15 cellular contexts compared by ENCODE assay signal in the genomic region with DNA sequence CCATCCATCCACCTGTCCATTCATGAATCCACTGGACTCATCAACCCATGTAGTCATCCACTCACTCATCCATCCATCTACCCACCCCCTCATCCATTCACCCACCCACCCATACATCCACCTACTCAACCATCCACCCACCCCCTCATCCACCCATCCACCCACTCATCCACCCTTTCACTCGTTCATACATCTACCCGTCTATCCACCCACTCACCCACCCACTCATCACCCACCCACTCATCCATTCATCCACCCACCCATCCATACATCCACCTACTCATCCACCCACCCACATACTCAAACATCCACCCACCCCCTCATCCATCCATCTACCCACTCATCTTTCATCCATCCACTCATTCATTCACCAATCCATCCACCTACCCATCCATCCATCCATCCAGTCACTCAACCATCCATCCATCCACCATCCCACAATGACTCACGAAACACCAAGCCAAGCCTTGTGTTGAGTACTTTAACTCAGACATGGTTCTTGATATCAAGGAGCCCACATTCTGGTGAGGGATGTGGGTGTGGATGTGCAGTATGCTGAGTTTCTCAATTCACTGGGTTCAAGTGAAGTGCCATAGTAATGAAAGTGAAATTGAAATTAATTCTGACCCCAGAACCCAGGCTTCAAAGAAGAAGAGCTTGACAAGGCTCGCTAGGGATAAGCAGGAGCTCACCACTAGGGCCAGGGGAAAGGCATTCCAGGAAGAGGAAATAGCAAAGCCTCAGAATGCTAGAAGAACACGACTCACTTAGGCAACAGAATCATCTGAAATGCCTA. TPM values are rescaled to one million over a fixed set of nuclear protein-coding genes. Genes with fewer than 3 reads are reported as not detected.
A peak's percentile ranks its signal among the peaks of the same experiment; 100 is the strongest.
DNase-seq lines count a peak whose midpoint lies in the region.
"Had no signal": no experiment of that assay in that cellular context is flagged by ENCODE, and none has a peak within 500 bp of the region (broad histone marks: within the 10 kb centered on the region; RNA-seq: fewer than 3 reads in every experiment).

No MANE protein-coding gene starts in this region.

- H3K36me3 Mint-ChIP-seq in activated T-helper 2 cell treated with anti-CD3 and anti-CD28 coated beads, Interferon-gamma antibody, Interleukin-2, Interleukin-4, amounts not matched to agents 10 μg/mL and 5 μg/mL and 100 μg/mL, durations not matched to agents 14 hours and 24 hours and 36 hours (ENCODE audit: low read depth): peaks cover 3% of the 10 kb centered on the region

- H3K27ac Mint-ChIP-seq in activated T-helper 2 cell treated with anti-CD3 and anti-CD28 coated beads, Interferon-gamma antibody, Interleukin-2, Interleukin-4, amounts not matched to agents 10 μg/mL and 5 μg/mL and 100 μg/mL, durations not matched to agents 14 hours and 24 hours and 36 hours: peak overlapping the region; percentile 62

- H3K4me1 Mint-ChIP-seq in activated T-helper 2 cell treated with anti-CD3 and anti-CD28 coated beads, Interferon-gamma antibody, Interleukin-2, Interleukin-4, amounts not matched to agents 10 μg/mL and 5 μg/mL and 100 μg/mL, durations not matched to agents 14 hours and 24 hours and 36 hours (ENCODE audit: low read depth): peaks cover 20% of the 10 kb centered on the region

- DNase-seq in activated CD8-positive, alpha-beta memory T cell treated with anti-CD3 and anti-CD28 coated beads for 24 hours: peak; percentile 49
- DNase-seq in activated CD8-positive, alpha-beta memory T cell treated with anti-CD3 and anti-CD28 coated beads, Interleukin-2, amount 50 U/mL, for 4 hours: no peak
- DNase-seq in MV-4-11 (lab: John Stamatoyannopoulos, UW) (peak; percentile 83), cerebellar nuclear complex (lab: John Stamatoyannopoulos, UW) (no peak), EL (no peak), HK-2 (ENCODE audit: unreplicated experiment) (no peak)
- DNase-seq in activated T-helper 2 cell treated with anti-CD3 and anti-CD28 coated beads, Interferon-gamma antibody, Interleukin-2, Interleukin-4, amounts not matched to agents 10 μg/mL and 5 μg/mL and 100 μg/mL, durations not matched to agents 14 hours and 24 hours and 36 hours (ENCODE audit: low spot score): no peak
- DNase-seq in stimulated activated CD8-positive, alpha-beta memory T cell treated with anti-CD3 and anti-CD28 coated beads, Interleukin-4, amount 100 ng/mL, for 48 hours: peak; percentile 18
- DNase-seq: activated CD4-positive, CD25-positive, alpha-beta regulatory T cell; amniotic stem cell; central memory CD4-positive, alpha-beta T cell; effector CD4-positive, alpha-beta T cell; heart left ventricle; naive B cell; posterior cingulate gyrus had no signal

- intact Hi-C loops in activated T-helper 2 cell treated with anti-CD3 and anti-CD28 coated beads, Interferon-gamma antibody, Interleukin-2, Interleukin-4, amounts not matched to agents 10 μg/mL and 5 μg/mL and 100 μg/mL, durations not matched to agents 14 hours and 24 hours and 36 hours (cut with micrococcal nuclease): no loop called here

- H3K4me3 Mint-ChIP-seq in activated T-helper 2 cell treated with anti-CD3 and anti-CD28 coated beads, Interferon-gamma antibody, Interleukin-2, Interleukin-4, amounts not matched to agents 10 μg/mL and 5 μg/mL and 100 μg/mL, durations not matched to agents 14 hours and 24 hours and 36 hours (ENCODE audit: low read depth): no peak overlapping the region
- H3K4me3 Mint-ChIP-seq: naive B cell had no signal

- peaks cover 15% of the 10 kb centered on the region for H3K9me3 Mint-ChIP-seq in activated T-helper 2 cell treated with anti-CD3 and anti-CD28 coated beads, Interferon-gamma antibody, Interleukin-2, Interleukin-4, amounts not matched to agents 10 μg/mL and 5 μg/mL and 100 μg/mL, durations not matched to agents 14 hours and 24 hours and 36 hours

- H3K27me3 Mint-ChIP-seq in activated T-helper 2 cell treated with anti-CD3 and anti-CD28 coated beads, Interferon-gamma antibody, Interleukin-2, Interleukin-4, amounts not matched to agents 10 μg/mL and 5 μg/mL and 100 μg/mL, durations not matched to agents 14 hours and 24 hours and 36 hours (ENCODE audit: low read depth): peaks cover 6% of the 10 kb centered on the region

RNA-seq across cellular contexts. Expression of gene RTL6, which starts 37.5 kb away (rescaled TPM):
- total RNA-seq in activated T-helper 2 cell treated with anti-CD3 and anti-CD28 coated beads, Interferon-gamma antibody, Interleukin-2, Interleukin-4, amounts not matched to agents 10 μg/mL and 5 μg/mL and 100 μg/mL, durations not matched to agents 14 hours and 24 hours and 36 hours: 7.4 and 8.2 TPM in 2 replicates

Comparison
In these comparisons a context has a peak if more than half of its experiments do, and no peak if none do; other contexts are left out.
1. DNase-seq: peak in activated CD8-positive, alpha-beta memory T cell treated with anti-CD3 and anti-CD28 coated beads for 24 hours (single experiment), MV-4-11 (single experiment) and stimulated activated CD8-positive, alpha-beta memory T cell treated with anti-CD3 and anti-CD28 coated beads, Interleukin-4, amount 100 ng/mL, for 48 hours (single experiment); none in activated CD8-positive, alpha-beta memory T cell treated with anti-CD3 and anti-CD28 coated beads, Interleukin-2, amount 50 U/mL, for 4 hours (single experiment), activated T-helper 2 cell treated with anti-CD3 and anti-CD28 coated beads, Interferon-gamma antibody, Interleukin-2, Interleukin-4, amounts not matched to agents 10 μg/mL and 5 μg/mL and 100 μg/mL, durations not matched to agents 14 hours and 24 hours and 36 hours (single experiment), cerebellar nuclear complex (0 of 2), EL (single experiment) and HK-2 (single experiment).